8 cellular contexts compared by ENCODE assay signal in genomic region chr5:1343931-1344901, GRCh38. TPM values are rescaled to one million over a fixed set of nuclear protein-coding genes. Genes with fewer than 3 reads are reported as not detected.
A peak's percentile ranks its signal among the peaks of the same experiment; 100 is the strongest.
DNase-seq lines count a peak whose midpoint lies in the region; ATAC-seq and TF ChIP-seq lines count a peak whose summit lies in the region.

No MANE protein-coding gene starts in this region.

- peak overlapping the region; percentile 20 for H3K27ac ChIP-seq in KMS-11
- peak overlapping the region; percentile 28 for H3K27ac ChIP-seq in right cardiac atrium (ENCODE audit: low read length)
- H3K27ac ChIP-seq in skeletal muscle tissue (ENCODE audit: low read depth, low read length): no peak overlapping the region

- intact Hi-C loops in Calu3 (cut with micrococcal nuclease; ENCODE audit: unreplicated experiment): loop anchor here (10.0 kb wide), 1 partner anchor 301 kb away; no protein-coding TSS in a partner anchor
- intact Hi-C loops in right cardiac atrium (cut with DNase I): no loop called here

- DNase-seq in Calu3 (peak; percentile 11), right cardiac atrium (peak in 1 of 3 donors; percentile 74), A172 (ENCODE audit: low spot score) (no peak), NCI-H226 (no peak)

- peak overlapping the region; percentile 66 for H3K27ac Mint-ChIP-seq in Calu3 (ENCODE audit: unreplicated experiment)
- H3K27ac Mint-ChIP-seq in activated T-helper 17 cell treated with anti-CD3 and anti-CD28 coated beads, Interleukin-2, amount 50 U/mL, for 72 hours: peak overlapping the region; percentile 91

- peak overlapping the region; percentile 81 for H3K4me2 ChIP-seq in KMS-11

- H3K4me1 ChIP-seq in KMS-11 (ENCODE audit: low read depth, poor library complexity, severe bottlenecking) (peaks cover 25% of the 10 kb centered on the region), right cardiac atrium (ENCODE audit: control insufficient read depth, insufficient read depth, low read length) (no peaks in the 10 kb centered on the region), skeletal muscle tissue (ENCODE audit: control insufficient read depth in 3 of 3, insufficient read depth in 3 of 3, low read length in 3 of 3) (peaks cover 20 to 23% (median 21%) of the 10 kb centered on the region in 3 donors)

- no peak for TF ChIP-seq CTCF in Calu3 (IDR thresholded peaks at IDR 0.05; ENCODE audit: unreplicated experiment)
- no peak for TF ChIP-seq CTCF in KMS-11 (conservative IDR thresholded peaks at IDR 0.05; ENCODE audit: low read depth, low read length)

- H3K36me3 Mint-ChIP-seq in Calu3 (ENCODE audit: insufficient read depth, unreplicated experiment): peaks cover 59% of the 10 kb centered on the region
- peaks cover 43% of the 10 kb centered on the region for H3K36me3 Mint-ChIP-seq in activated T-helper 17 cell treated with anti-CD3 and anti-CD28 coated beads, Interleukin-2, amount 50 U/mL, for 72 hours (ENCODE audit: low read depth)

- H3K36me3 ChIP-seq in KMS-11 (ENCODE audit: insufficient read depth) (peaks cover 21% of the 10 kb centered on the region; the same call in 1 of the 2 replicates), skeletal muscle tissue (ENCODE audit: control insufficient read depth in 3 of 3, insufficient read depth in 3 of 3, low read length in 3 of 3) (peaks cover 20 to 31% (median 25%) of the 10 kb centered on the region in 3 donors)

- no peaks in the 10 kb centered on the region for H3K27me3 ChIP-seq in KMS-11 (ENCODE audit: insufficient read depth, low read depth)
- H3K27me3 ChIP-seq in right cardiac atrium (ENCODE audit: control insufficient read depth, insufficient read depth): no peaks in the 10 kb centered on the region
- H3K27me3 ChIP-seq in skeletal muscle tissue (ENCODE audit: control insufficient read depth in 3 of 3, insufficient read depth in 3 of 3, low read length in 3 of 3): no peaks in the 10 kb centered on the region

- H3K9ac ChIP-seq in KMS-11: peak overlapping the region; percentile 67; the same call in 1 of the 2 replicates
- H3K9ac ChIP-seq in skeletal muscle tissue (ENCODE audit: low read depth in 1 of 3, low read length in 3 of 3): peak overlapping the region; percentile 66 to 77 (median 76)

- 6% methylated on average over 61 of the region's 61 CpGs for WGBS in right cardiac atrium

- peak; percentile 12 for ATAC-seq in GM21526 (IDR thresholded peaks at IDR 0.05; ENCODE audit: low FRiP score, unreplicated experiment)
- peak; percentile 12 for ATAC-seq in activated T-helper 17 cell treated with anti-CD3 and anti-CD28 coated beads, Interleukin-2, amount 50 U/mL, for 72 hours (replicated peaks)
- ATAC-seq in right cardiac atrium: peak in 1 of 2 donors; percentile 2

- TSS peak; percentile 77 for BruUV-seq in Calu3 (replicated peaks; lab: Mats Ljungman, UMichigan)

- H3K27me3 Mint-ChIP-seq in Calu3 (ENCODE audit: unreplicated experiment): peaks cover 8% of the 10 kb centered on the region
- H3K27me3 Mint-ChIP-seq in activated T-helper 17 cell treated with anti-CD3 and anti-CD28 coated beads, Interleukin-2, amount 50 U/mL, for 72 hours: no peaks in the 10 kb centered on the region

- H3K79me2 ChIP-seq in KMS-11 (ENCODE audit: insufficient read depth, low read depth): peaks cover 64% of the 10 kb centered on the region

- no peaks in the 10 kb centered on the region for H3K9me3 Mint-ChIP-seq in Calu3 (ENCODE audit: low read depth, unreplicated experiment)
- H3K9me3 Mint-ChIP-seq in activated T-helper 17 cell treated with anti-CD3 and anti-CD28 coated beads, Interleukin-2, amount 50 U/mL, for 72 hours: no peaks in the 10 kb centered on the region

- H3K4me3 Mint-ChIP-seq in Calu3 (ENCODE audit: low read depth, unreplicated experiment): peak overlapping the region; percentile 79
- H3K4me3 Mint-ChIP-seq in activated T-helper 17 cell treated with anti-CD3 and anti-CD28 coated beads, Interleukin-2, amount 50 U/mL, for 72 hours: peak overlapping the region; percentile 96

- H2AFZ ChIP-seq in KMS-11 (ENCODE audit: low read depth): no peak overlapping the region

- H4K20me1 ChIP-seq in KMS-11 (ENCODE audit: insufficient read depth): no peaks in the 10 kb centered on the region

- no peaks in the 10 kb centered on the region for H3K9me3 ChIP-seq in right cardiac atrium (ENCODE audit: control insufficient read depth, low read length)
- no peaks in the 10 kb centered on the region for H3K9me3 ChIP-seq in skeletal muscle tissue (ENCODE audit: control insufficient read depth in 3 of 3, low read length in 3 of 3)

- CTCF ChIA-PET in Calu3 (lab: Charles Lee): interaction anchor here (0.7 kb wide), 1 partner anchor 299 kb away, joined by 3 read pairs; no protein-coding TSS in a partner anchor

- H3K4me3 ChIP-seq in KMS-11 (IDR thresholded peaks at IDR 0.05; ENCODE audit: insufficient read depth, low read depth, low read length): peak overlapping the region; percentile 65
- peak overlapping the region; percentile 96 for H3K4me3 ChIP-seq in right cardiac atrium (ENCODE audit: low read length)
- H3K4me3 ChIP-seq in skeletal muscle tissue (ENCODE audit: low read length in 3 of 3): peak overlapping the region; percentile 61 to 92 (median 73)

- H3K4me1 Mint-ChIP-seq in Calu3 (ENCODE audit: low read depth, unreplicated experiment): peaks cover 16% of the 10 kb centered on the region
- H3K4me1 Mint-ChIP-seq in activated T-helper 17 cell treated with anti-CD3 and anti-CD28 coated beads, Interleukin-2, amount 50 U/mL, for 72 hours: peaks cover 12% of the 10 kb centered on the region

RNA-seq across cellular contexts. Expression of gene CLPTM1L, which starts 0.7 kb away (rescaled TPM):
- total RNA-seq in Calu3 (2022): 120 and 127 TPM in 2 replicates
- 100 to 1,000 TPM in 1 of 2 donors, 10 to 100 TPM in 1; 42.3 to 118 TPM for total RNA-seq in activated T-helper 17 cell treated with anti-CD3 and anti-CD28 coated beads, Interleukin-2, amount 50 U/mL, for 72 hours
- 10 to 100 TPM; 43.9 to 62.7 (median 50.0) TPM for total RNA-seq in right cardiac atrium
- polyA plus RNA-seq in right cardiac atrium: 44.0 TPM
- 113 TPM for total RNA-seq in skeletal muscle tissue
- 271 and 287 TPM in 2 replicates for total RNA-seq in A172 (2014; rRNA removed; shearing (Covaris generic))

RNA-seq across cellular contexts. Expression of gene TERT, which starts 49.3 kb away (rescaled TPM):
- total RNA-seq in Calu3 (2022) (2.1 and 2.3 TPM in 2 replicates), right cardiac atrium (not detected), skeletal muscle tissue (not detected)
- 1 to 10 TPM; 4.6 to 9.1 TPM for total RNA-seq in activated T-helper 17 cell treated with anti-CD3 and anti-CD28 coated beads, Interleukin-2, amount 50 U/mL, for 72 hours
- polyA plus RNA-seq in right cardiac atrium: not detected
- total RNA-seq in A172 (2014; rRNA removed; shearing (Covaris generic)): 0.95 and 5.2 TPM in 2 replicates
